Comparison of ENCODE assay signal across 17 cellular contexts in the genomic region with DNA sequence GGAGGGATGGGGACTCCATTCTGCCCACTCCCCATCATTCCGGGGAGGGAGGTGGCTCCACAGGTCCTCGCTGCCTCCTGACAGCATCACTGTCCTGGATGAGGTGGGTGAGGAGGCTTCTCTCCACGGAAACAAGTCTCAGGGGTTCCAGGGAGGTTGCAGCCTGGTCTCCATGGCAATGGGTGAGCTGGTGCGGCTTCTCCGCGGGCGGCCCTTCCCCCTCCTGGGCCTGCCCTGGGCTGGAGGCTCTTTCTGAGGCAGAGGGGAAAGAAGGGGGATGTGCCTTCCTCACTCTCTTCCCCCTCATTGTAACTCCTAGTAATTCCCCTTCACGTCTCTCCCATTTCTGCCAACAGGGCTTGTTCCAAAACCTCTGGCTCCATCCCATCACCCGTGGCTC.
"Had no signal": no experiment of that assay in that cellular context is flagged by ENCODE, and none has a peak within 500 bp of the region (broad histone marks: within the 10 kb centered on the region; RNA-seq: fewer than 3 reads in every experiment).

No MANE protein-coding gene starts in this region.

- H3K27me3 Mint-ChIP-seq: central memory CD8-positive, alpha-beta T cell had no signal

- H3K4me3 Mint-ChIP-seq: activated T-cell treated with anti-CD3 and anti-CD28 coated beads, Interleukin-2, amount 50 U/mL, for 72 hours; central memory CD8-positive, alpha-beta T cell; immature natural killer cell; natural killer cell; stimulated activated naive CD8-positive, alpha-beta T cell treated with anti-CD3 and anti-CD28 coated beads, Interleukin-15, Interleukin-2, amounts not matched to agents 100 ng/mL and 50 ng/mL, for 24 hours had no signal

- H3K27me3 ChIP-seq: brain microvascular endothelial cell, colonic mucosa, testis had no signal

- H3K4me1 ChIP-seq: colonic mucosa had no signal

- H3K36me3 Mint-ChIP-seq: immature natural killer cell, natural killer cell had no signal

- ATAC-seq: activated T-cell treated with anti-CD3 and anti-CD28 coated beads, Interleukin-2, amount 50 U/mL, for 72 hours; natural killer cell had no signal

- DNase-seq: activated CD4-positive, alpha-beta T cell treated with anti-CD3 and anti-CD28 coated beads, Interleukin-2, amount 50 U/mL, for 4 hours; activated effector memory CD4-positive, alpha-beta T cell treated with anti-CD3 and anti-CD28 coated beads, Interleukin-2, amount 50 U/mL, for 16 hours; activated naive CD4-positive, alpha-beta T cell treated with anti-CD3 and anti-CD28 coated beads, Interleukin-2, amount 50 U/mL, for 16 hours; activated T-cell treated with anti-CD3 and anti-CD28 coated beads, Interleukin-2, amount 50 U/mL, for 72 hours; aorta; brain microvascular endothelial cell; colonic mucosa; immature natural killer cell; kidney glomerular epithelial cell; natural killer cell; occipital lobe; stimulated activated CD4-positive, alpha-beta T cell treated with anti-CD3 and anti-CD28 coated beads, Interleukin-2, amount 100 ng/mL, for 24 hours; T-helper 2 cell; testis had no signal

- H3K4me3 ChIP-seq: colonic mucosa, testis had no signal

- H3K27ac Mint-ChIP-seq: activated T-cell treated with anti-CD3 and anti-CD28 coated beads, Interleukin-2, amount 50 U/mL, for 72 hours; immature natural killer cell; natural killer cell; stimulated activated naive CD8-positive, alpha-beta T cell treated with anti-CD3 and anti-CD28 coated beads, Interleukin-15, Interleukin-2, amounts not matched to agents 100 ng/mL and 50 ng/mL, for 24 hours had no signal

- FAIRE-seq: frontal cortex had no signal

- H3K36me3 ChIP-seq: brain microvascular endothelial cell, colonic mucosa had no signal

- H3K27ac ChIP-seq: brain microvascular endothelial cell, colonic mucosa, testis had no signal

- H3K4me1 Mint-ChIP-seq: central memory CD8-positive, alpha-beta T cell; immature natural killer cell; natural killer cell had no signal

- H3K9me3 ChIP-seq: colonic mucosa, testis had no signal

- H3K9me3 Mint-ChIP-seq: activated T-cell treated with anti-CD3 and anti-CD28 coated beads, Interleukin-2, amount 50 U/mL, for 72 hours; central memory CD8-positive, alpha-beta T cell; immature natural killer cell; natural killer cell; stimulated activated naive CD8-positive, alpha-beta T cell treated with anti-CD3 and anti-CD28 coated beads, Interleukin-15, Interleukin-2, amounts not matched to agents 100 ng/mL and 50 ng/mL, for 24 hours had no signal
